ENCODE assay signal across 17 cellular contexts in genomic region chr3:24296441-24297205, GRCh38.
DNase-seq lines count a peak whose midpoint lies in the region; ATAC-seq and TF ChIP-seq lines count a peak whose summit lies in the region.
"Had no signal": no experiment of that assay in that cellular context is flagged by ENCODE, and none has a peak within 500 bp of the region (broad histone marks: within the 10 kb centered on the region; RNA-seq: fewer than 3 reads in every experiment).

No MANE protein-coding gene starts in this region.

- ATAC-seq in gastrocnemius medialis: peak; percentile 84 to 93
- no peak for ATAC-seq in activated CD8-positive, alpha-beta memory T cell treated with anti-CD3 and anti-CD28 coated beads, Interleukin-2, amount 10 ng/mL, durations not matched to agents 7 days and 5 days
- ATAC-seq: right lobe of liver, T-cell had no signal

- TF ChIP-seq POLR2A in gastrocnemius medialis (IDR thresholded peaks at IDR 0.05): peak; percentile 32 to 40

- H3K4me1 Mint-ChIP-seq in activated CD8-positive, alpha-beta memory T cell treated with anti-CD3 and anti-CD28 coated beads, Interleukin-2, amount 10 ng/mL, durations not matched to agents 7 days and 5 days: no peaks in the 10 kb centered on the region
- H3K4me1 Mint-ChIP-seq: activated B cell treated with CpG ODN at 0.5 μM for 24 hours, T-cell had no signal

- no peak overlapping the region for H3K4me3 Mint-ChIP-seq in activated CD8-positive, alpha-beta memory T cell treated with anti-CD3 and anti-CD28 coated beads, Interleukin-2, amount 10 ng/mL, durations not matched to agents 7 days and 5 days
- H3K4me3 Mint-ChIP-seq: activated B cell treated with CpG ODN at 0.5 μM for 24 hours, T-cell had no signal

- no peaks in the 10 kb centered on the region for H3K27me3 Mint-ChIP-seq in activated CD8-positive, alpha-beta memory T cell treated with anti-CD3 and anti-CD28 coated beads, Interleukin-2, amount 10 ng/mL, durations not matched to agents 7 days and 5 days
- H3K27me3 Mint-ChIP-seq: activated B cell treated with CpG ODN at 0.5 μM for 24 hours, T-cell had no signal

- H3K27ac ChIP-seq in ascending aorta (peak overlapping the region; percentile 56 to 60), gastrocnemius medialis (peak overlapping the region; percentile 69 to 83 (median 75))
- H3K27ac ChIP-seq: right lobe of liver had no signal

- in situ Hi-C loops in gastrocnemius medialis (cut with MboI; ENCODE audit: low sequenced_read_pairs in 4 of 4): no loop called here

- H3K4me1 ChIP-seq in ascending aorta (peaks cover 3 to 38% of the 10 kb centered on the region in 2 donors), gastrocnemius medialis (peaks cover 37 to 39% of the 10 kb centered on the region in 2 donors)
- H3K4me1 ChIP-seq: right lobe of liver had no signal

- DNase-seq in HT1080 (ENCODE audit: low read depth): peak; percentile 88
- no peak for DNase-seq in ascending aorta (ENCODE audit: low spot score in 2 of 2)
- DNase-seq in iPS-NIHi7 (ENCODE audit: extremely low spot score): peak; percentile 32
- DNase-seq in gastrocnemius medialis: peak; percentile 14 to 25
- no peak for DNase-seq in GM20000 (ENCODE audit: low spot score)
- no peak for DNase-seq in AML-193 (lab: John Stamatoyannopoulos, UW)
- no peak for DNase-seq in GM03348 (ENCODE audit: low spot score)
- no peak for DNase-seq in activated CD8-positive, alpha-beta memory T cell treated with anti-CD3 and anti-CD28 coated beads, Interleukin-2, amount 10 ng/mL, durations not matched to agents 7 days and 5 days
- DNase-seq: activated B cell treated with CpG ODN at 0.5 μM for 24 hours; activated effector memory CD4-positive, alpha-beta T cell treated with Interleukin-2 at 50 U/mL for 16 hours; GDM1; MM.1S; NCI-H1930; right lobe of liver; RPMI8226; stimulated activated CD4-positive, alpha-beta T cell treated with anti-CD3 and anti-CD28 coated beads, Interleukin-1b, Interleukin-23, amount 100 ng/mL, for 48 hours; T-cell had no signal

- CTCF ChIA-PET in activated CD8-positive, alpha-beta memory T cell treated with anti-CD3 and anti-CD28 coated beads, Interleukin-2, amount 10 ng/mL, durations not matched to agents 7 days and 5 days (lab: Charles Lee): no interaction called here

- H3K4me3 ChIP-seq in ascending aorta (no peak overlapping the region), gastrocnemius medialis (peak overlapping the region in 1 of 4 donors; percentile 12)
- H3K4me3 ChIP-seq: right lobe of liver had no signal

- no peaks in the 10 kb centered on the region for H3K36me3 Mint-ChIP-seq in activated CD8-positive, alpha-beta memory T cell treated with anti-CD3 and anti-CD28 coated beads, Interleukin-2, amount 10 ng/mL, durations not matched to agents 7 days and 5 days
- H3K36me3 Mint-ChIP-seq: T-cell had no signal

- intact Hi-C loops in ascending aorta (cut with DNase I) (no loop called here), gastrocnemius medialis (cut with DNase I; ENCODE audit: low total_unique reads) (loop anchor here (5.0 kb wide), 2 partner anchors 56 to 81 kb away; no protein-coding TSS in a partner anchor)

- H3K9me3 Mint-ChIP-seq in activated CD8-positive, alpha-beta memory T cell treated with anti-CD3 and anti-CD28 coated beads, Interleukin-2, amount 10 ng/mL, durations not matched to agents 7 days and 5 days (ENCODE audit: low read depth): no peaks in the 10 kb centered on the region

- no peak for TF ChIP-seq CTCF in ascending aorta (IDR thresholded peaks at IDR 0.05)
- no peak for TF ChIP-seq CTCF in gastrocnemius medialis (IDR thresholded peaks at IDR 0.05 in 4 of 5, conservative IDR thresholded peaks at IDR 0.05 in 1 of 5)
- no peak for TF ChIP-seq CTCF in GM20000 (IDR thresholded peaks at IDR 0.05; ENCODE audit: extremely low read depth, missing control alignments)

- H3K9me3 ChIP-seq in ascending aorta (no peaks in the 10 kb centered on the region), gastrocnemius medialis (no peaks in the 10 kb centered on the region)
- H3K9me3 ChIP-seq: right lobe of liver had no signal

- H3K27ac Mint-ChIP-seq in activated CD8-positive, alpha-beta memory T cell treated with anti-CD3 and anti-CD28 coated beads, Interleukin-2, amount 10 ng/mL, durations not matched to agents 7 days and 5 days: no peak overlapping the region
- H3K27ac Mint-ChIP-seq: activated B cell treated with CpG ODN at 0.5 μM for 24 hours, T-cell had no signal

- peaks cover 0 to 24% of the 10 kb centered on the region in 2 donors for H3K36me3 ChIP-seq in ascending aorta
- peaks cover 0 to 8% of the 10 kb centered on the region in 2 donors for H3K36me3 ChIP-seq in gastrocnemius medialis
- H3K36me3 ChIP-seq: right lobe of liver had no signal

- no peaks in the 10 kb centered on the region for H3K27me3 ChIP-seq in ascending aorta
- H3K27me3 ChIP-seq in gastrocnemius medialis: no peaks in the 10 kb centered on the region
- H3K27me3 ChIP-seq: right lobe of liver had no signal

Comparison
In these comparisons a context has a peak if more than half of its experiments do, and no peak if none do; other contexts are left out.
1. DNase-seq: peak in HT1080 (single experiment), iPS-NIHi7 (single experiment) and gastrocnemius medialis (2 of 2); none in ascending aorta (0 of 2), GM20000 (single experiment), AML-193 (0 of 2), GM03348 (single experiment) and activated CD8-positive, alpha-beta memory T cell treated with anti-CD3 and anti-CD28 coated beads, Interleukin-2, amount 10 ng/mL, durations not matched to agents 7 days and 5 days (single experiment).